In the genomic region with DNA sequence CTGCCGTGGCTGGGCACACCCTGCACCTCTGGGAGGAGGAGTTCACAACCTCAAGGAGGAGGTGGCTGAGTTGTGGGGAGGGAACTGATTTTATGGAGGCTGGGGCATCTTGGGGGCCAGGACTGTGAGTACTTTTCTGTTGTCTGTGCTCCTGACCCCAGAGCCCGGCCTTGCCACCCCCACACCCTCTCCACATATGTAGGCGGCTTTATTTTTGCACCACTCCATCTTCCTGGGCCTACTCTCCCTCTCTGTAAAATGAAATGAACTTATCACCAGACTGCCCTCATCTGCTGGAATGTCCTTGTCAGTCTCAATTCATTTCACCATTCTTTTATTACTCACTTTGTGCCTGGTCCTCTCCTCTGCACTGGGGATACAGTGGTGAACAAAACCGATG, we compare ENCODE assay signal across 1 cellular context.
TF ChIP-seq lines count a peak whose summit lies in the region.

No MANE protein-coding gene starts in this region.

TF ChIP-seq in H1, 55 proteins besides CTCF, POLR2A, EP300 and RAD21:
- TF ChIP-seq SAP30 (IDR thresholded peaks at IDR 0.05; ENCODE audit: insufficient read depth, insufficient replicate concordance, low read length), result no peak
- no peak for TF ChIP-seq POU5F1 (IDR thresholded peaks at IDR 0.05; ENCODE audit: low read depth, low read length)
- TF ChIP-seq TBP (IDR thresholded peaks at IDR 0.05; ENCODE audit: low read depth, low read length), result no peak
- TF ChIP-seq, protein P1, sequence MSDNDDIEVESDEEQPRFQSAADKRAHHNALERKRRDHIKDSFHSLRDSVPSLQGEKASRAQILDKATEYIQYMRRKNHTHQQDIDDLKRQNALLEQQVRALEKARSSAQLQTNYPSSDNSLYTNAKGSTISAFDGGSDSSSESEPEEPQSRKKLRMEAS (IDR thresholded peaks at IDR 0.05), result no peak
- no peak for TF ChIP-seq ZNF274 (IDR thresholded peaks at IDR 0.05; ENCODE audit: borderline replicate concordance, extremely low read depth, low read length)
- TF ChIP-seq KDM1A (IDR thresholded peaks at IDR 0.05; ENCODE audit: borderline replicate concordance, low read length), result no peak
- TF ChIP-seq NRF1 (IDR thresholded peaks at IDR 0.05; ENCODE audit: low read depth, low read length), result no peak
- TF ChIP-seq, protein P2, sequence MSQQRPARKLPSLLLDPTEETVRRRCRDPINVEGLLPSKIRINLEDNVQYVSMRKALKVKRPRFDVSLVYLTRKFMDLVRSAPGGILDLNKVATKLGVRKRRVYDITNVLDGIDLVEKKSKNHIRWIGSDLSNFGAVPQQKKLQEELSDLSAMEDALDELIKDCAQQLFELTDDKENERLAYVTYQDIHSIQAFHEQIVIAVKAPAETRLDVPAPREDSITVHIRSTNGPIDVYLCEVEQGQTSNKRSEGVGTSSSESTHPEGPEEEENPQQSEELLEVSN (IDR thresholded peaks at IDR 0.05), result no peak
- TF ChIP-seq CEBPB (IDR thresholded peaks at IDR 0.05; ENCODE audit: low read depth, low read length), result no peak
- no peak for TF ChIP-seq SRF (IDR thresholded peaks at IDR 0.05; ENCODE audit: low read depth, low read length)
- no peak for TF ChIP-seq TAF7 (optimal IDR thresholded peaks at IDR 0.05; ENCODE audit: borderline replicate concordance, low read depth, low read length)
- no peak for TF ChIP-seq SIRT6 (IDR thresholded peaks at IDR 0.05; ENCODE audit: low read length)
- no peak for TF ChIP-seq BCL11A (IDR thresholded peaks at IDR 0.05; ENCODE audit: low read depth in 2 of 2, low read length in 2 of 2)
- TF ChIP-seq, protein P3, sequence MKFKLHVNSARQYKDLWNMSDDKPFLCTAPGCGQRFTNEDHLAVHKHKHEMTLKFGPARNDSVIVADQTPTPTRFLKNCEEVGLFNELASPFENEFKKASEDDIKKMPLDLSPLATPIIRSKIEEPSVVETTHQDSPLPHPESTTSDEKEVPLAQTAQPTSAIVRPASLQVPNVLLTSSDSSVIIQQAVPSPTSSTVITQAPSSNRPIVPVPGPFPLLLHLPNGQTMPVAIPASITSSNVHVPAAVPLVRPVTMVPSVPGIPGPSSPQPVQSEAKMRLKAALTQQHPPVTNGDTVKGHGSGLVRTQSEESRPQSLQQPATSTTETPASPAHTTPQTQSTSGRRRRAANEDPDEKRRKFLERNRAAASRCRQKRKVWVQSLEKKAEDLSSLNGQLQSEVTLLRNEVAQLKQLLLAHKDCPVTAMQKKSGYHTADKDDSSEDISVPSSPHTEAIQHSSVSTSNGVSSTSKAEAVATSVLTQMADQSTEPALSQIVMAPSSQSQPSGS (IDR thresholded peaks at IDR 0.05; ENCODE audit: low read length), result no peak
- no peak for TF ChIP-seq BRCA1 (IDR thresholded peaks at IDR 0.05; ENCODE audit: low read depth, low read length)
- TF ChIP-seq GABPA (IDR thresholded peaks at IDR 0.05; ENCODE audit: borderline replicate concordance, insufficient read depth, low read length), result no peak
- TF ChIP-seq CTBP2 (IDR thresholded peaks at IDR 0.05; ENCODE audit: borderline replicate concordance, insufficient read depth, insufficient read length, low read length), result no peak
- TF ChIP-seq FOSL1 (IDR thresholded peaks at IDR 0.05; ENCODE audit: insufficient read depth, low read depth, low read length), result no peak
- TF ChIP-seq, protein P4, sequence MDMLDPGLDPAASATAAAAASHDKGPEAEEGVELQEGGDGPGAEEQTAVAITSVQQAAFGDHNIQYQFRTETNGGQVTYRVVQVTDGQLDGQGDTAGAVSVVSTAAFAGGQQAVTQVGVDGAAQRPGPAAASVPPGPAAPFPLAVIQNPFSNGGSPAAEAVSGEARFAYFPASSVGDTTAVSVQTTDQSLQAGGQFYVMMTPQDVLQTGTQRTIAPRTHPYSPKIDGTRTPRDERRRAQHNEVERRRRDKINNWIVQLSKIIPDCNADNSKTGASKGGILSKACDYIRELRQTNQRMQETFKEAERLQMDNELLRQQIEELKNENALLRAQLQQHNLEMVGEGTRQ (IDR thresholded peaks at IDR 0.05; ENCODE audit: low read length), result no peak
